ENCODE assay signal across 37 cellular contexts in genomic region chr9:5427005-5427404, GRCh38. TPM values are rescaled to one million over a fixed set of nuclear protein-coding genes. Genes with fewer than 3 reads are reported as not detected.
"Had no signal": no experiment of that assay in that cellular context is flagged by ENCODE, and none has a peak within 500 bp of the region (broad histone marks: within the 10 kb centered on the region; RNA-seq: fewer than 3 reads in every experiment).

No MANE protein-coding gene starts in this region.

- H3K9me3 Mint-ChIP-seq: activated B cell treated with CpG ODN at 0.5 μM for 24 hours; activated CD4-positive, alpha-beta memory T cell treated with anti-CD3 and anti-CD28 coated beads for 36 hours; activated CD4-positive, alpha-beta T cell treated with anti-CD3 and anti-CD28 coated beads, Interleukin-2, amount 10 ng/mL, durations not matched to agents 24 days and 14 days; activated CD8-positive, alpha-beta T cell treated with anti-CD3 and anti-CD28 coated beads for 36 hours; activated naive CD4-positive, alpha-beta T cell treated with anti-CD3 and anti-CD28 coated beads, Interleukin-2, amount 10 ng/mL, durations not matched to agents 7 days and 5 days; activated naive CD4-positive, alpha-beta T cell treated with anti-CD3 and anti-CD28 coated beads, Interleukin-2, amount 50 U/mL, for 24 hours; activated naive CD8-positive, alpha-beta T cell treated with anti-CD3 and anti-CD28 coated beads, Interleukin-2, amount 10 ng/mL, durations not matched to agents 7 days and 5 days; activated naive CD8-positive, alpha-beta T cell treated with anti-CD3 and anti-CD28 coated beads, Interleukin-2, amount 50 U/mL, for 24 hours; activated T-cell treated with anti-CD3 and anti-CD28 coated beads, Interleukin-2, amount 50 U/mL, for 4 hours; activated T-cell treated with anti-CD3 and anti-CD28 coated beads, Interleukin-2, amount 50 U/mL, for 72 hours; activated T-helper 1 cell treated with anti-CD3 and anti-CD28 coated beads, Interleukin-12 subunit alpha, Interleukin-12 subunit beta, Interleukin-2, Interleukin-4 antibody, amounts not matched to agents 30 ng/mL and 10 ng/mL and 1 ng/mL, durations not matched to agents 14 hours and 24 hours and 36 hours; activated T-helper 2 cell treated with anti-CD3 and anti-CD28 coated beads, Interferon-gamma antibody, Interleukin-2, Interleukin-4, amounts not matched to agents 10 μg/mL and 5 μg/mL and 100 μg/mL, durations not matched to agents 14 hours and 24 hours and 36 hours; central memory CD8-positive, alpha-beta T cell; T-cell; T-helper 2 cell treated with Interferon-gamma antibody and Interleukin-4, amounts not matched to agents 5 μg/mL and 100 μg/mL, for 36 hours had no signal

- FAIRE-seq: TTC549 had no signal

- H3K27me3 ChIP-seq: ascending aorta, cardiac muscle cell had no signal

- H3K27ac Mint-ChIP-seq: activated B cell treated with CpG ODN at 0.5 μM for 24 hours; activated CD4-positive, alpha-beta memory T cell treated with anti-CD3 and anti-CD28 coated beads for 36 hours; activated CD4-positive, alpha-beta T cell treated with anti-CD3 and anti-CD28 coated beads, Interleukin-2, amount 10 ng/mL, durations not matched to agents 24 days and 14 days; activated CD8-positive, alpha-beta T cell treated with anti-CD3 and anti-CD28 coated beads for 36 hours; activated naive CD4-positive, alpha-beta T cell treated with anti-CD3 and anti-CD28 coated beads, Interleukin-2, amount 10 ng/mL, durations not matched to agents 7 days and 5 days; activated naive CD8-positive, alpha-beta T cell; activated naive CD8-positive, alpha-beta T cell treated with anti-CD3 and anti-CD28 coated beads, Interleukin-2, amount 50 U/mL, for 24 hours; activated T-cell treated with anti-CD3 and anti-CD28 coated beads, Interleukin-2, amount 50 U/mL, for 72 hours; activated T-helper 1 cell treated with anti-CD3 and anti-CD28 coated beads, Interleukin-12 subunit alpha, Interleukin-12 subunit beta, Interleukin-2, Interleukin-4 antibody, amounts not matched to agents 30 ng/mL and 10 ng/mL and 1 ng/mL, durations not matched to agents 14 hours and 24 hours and 36 hours; activated T-helper 2 cell treated with anti-CD3 and anti-CD28 coated beads, Interferon-gamma antibody, Interleukin-2, Interleukin-4, amounts not matched to agents 10 μg/mL and 5 μg/mL and 100 μg/mL, durations not matched to agents 14 hours and 24 hours and 36 hours; brain; T-cell; T-helper 2 cell treated with Interferon-gamma antibody and Interleukin-4, amounts not matched to agents 5 μg/mL and 100 μg/mL, for 36 hours had no signal

- H3K27ac ChIP-seq: ascending aorta, cardiac muscle cell, VCaP had no signal

- H3K4me1 ChIP-seq: ascending aorta had no signal

- DNase-seq: activated B cell treated with CpG ODN at 0.5 μM for 24 hours; activated CD4-positive, alpha-beta memory T cell treated with anti-CD3 and anti-CD28 coated beads for 36 hours; activated CD4-positive, alpha-beta T cell treated with anti-CD3 and anti-CD28 coated beads for 4 hours; activated CD4-positive, alpha-beta T cell treated with anti-CD3 and anti-CD28 coated beads, Interleukin-2, amount 10 ng/mL, durations not matched to agents 24 days and 14 days; activated CD4-positive, alpha-beta T cell treated with anti-CD3 and anti-CD28 coated beads, Interleukin-2, amount 50 U/mL, for 1 hour; activated CD4-positive, alpha-beta T cell treated with anti-CD3 and anti-CD28 coated beads, Interleukin-2, amount 50 U/mL, for 4 hours; activated CD4-positive, CD25-positive, alpha-beta regulatory T cell treated with anti-CD3 and anti-CD28 coated beads, Interleukin-2, amount 50 U/mL, for 72 hours; activated CD8-positive, alpha-beta memory T cell treated with anti-CD3 and anti-CD28 coated beads, Interleukin-2, amount 50 U/mL, for 4 hours; activated CD8-positive, alpha-beta T cell treated with anti-CD3 and anti-CD28 coated beads for 36 hours; activated effector memory CD4-positive, alpha-beta T cell treated with Interleukin-2 at 50 U/mL for 16 hours; activated gamma-delta T cell; activated naive CD4-positive, alpha-beta T cell treated with anti-CD3 and anti-CD28 coated beads, Interleukin-2, amount 10 ng/mL, durations not matched to agents 7 days and 5 days; activated naive CD4-positive, alpha-beta T cell treated with Interleukin-2 at 50 U/mL for 16 hours; activated naive CD8-positive, alpha-beta T cell treated with anti-CD3 and anti-CD28 coated beads, Interleukin-2, amount 10 ng/mL, durations not matched to agents 7 days and 5 days; activated naive CD8-positive, alpha-beta T cell treated with anti-CD3 and anti-CD28 coated beads, Interleukin-2, amount 50 U/mL, for 24 hours; activated T-cell treated with anti-CD3 and anti-CD28 coated beads for 4 hours; activated T-cell treated with anti-CD3 and anti-CD28 coated beads, Interleukin-2, amount 50 U/mL, for 1 hour; activated T-cell treated with anti-CD3 and anti-CD28 coated beads, Interleukin-2, amount 50 U/mL, for 4 hours; activated T-cell treated with anti-CD3 and anti-CD28 coated beads, Interleukin-2, amount 50 U/mL, for 72 hours; amygdala; anterior cingulate cortex; caudate nucleus; cerebellar nuclear complex; T-cell; T-helper 2 cell; T-helper 9 cell had no signal

- H3K4me1 Mint-ChIP-seq: activated naive CD4-positive, alpha-beta T cell treated with anti-CD3 and anti-CD28 coated beads, Interleukin-2, amount 10 ng/mL, durations not matched to agents 7 days and 5 days; activated naive CD4-positive, alpha-beta T cell treated with anti-CD3 and anti-CD28 coated beads, Interleukin-2, amount 50 U/mL, for 24 hours; activated naive CD8-positive, alpha-beta T cell treated with anti-CD3 and anti-CD28 coated beads, Interleukin-2, amount 50 U/mL, for 24 hours; brain; central memory CD8-positive, alpha-beta T cell had no signal

- H3K27me3 Mint-ChIP-seq: activated B cell treated with CpG ODN at 0.5 μM for 24 hours; activated CD4-positive, alpha-beta memory T cell treated with anti-CD3 and anti-CD28 coated beads for 36 hours; activated CD4-positive, alpha-beta T cell treated with anti-CD3 and anti-CD28 coated beads, Interleukin-2, amount 10 ng/mL, durations not matched to agents 24 days and 14 days; activated CD8-positive, alpha-beta T cell treated with anti-CD3 and anti-CD28 coated beads for 36 hours; activated naive CD4-positive, alpha-beta T cell treated with anti-CD3 and anti-CD28 coated beads, Interleukin-2, amount 10 ng/mL, durations not matched to agents 7 days and 5 days; activated naive CD4-positive, alpha-beta T cell treated with anti-CD3 and anti-CD28 coated beads, Interleukin-2, amount 50 U/mL, for 24 hours; activated naive CD8-positive, alpha-beta T cell; activated naive CD8-positive, alpha-beta T cell treated with anti-CD3 and anti-CD28 coated beads, Interleukin-2, amount 10 ng/mL, durations not matched to agents 7 days and 5 days; activated naive CD8-positive, alpha-beta T cell treated with anti-CD3 and anti-CD28 coated beads, Interleukin-2, amount 50 U/mL, for 24 hours; brain; central memory CD8-positive, alpha-beta T cell; T-cell had no signal

- H3K9me3 ChIP-seq: ascending aorta had no signal

- H3K36me3 ChIP-seq: ascending aorta, cardiac muscle cell had no signal

- ATAC-seq: activated CD8-positive, alpha-beta T cell treated with anti-CD3 and anti-CD28 coated beads for 36 hours; activated naive CD8-positive, alpha-beta T cell treated with anti-CD3 and anti-CD28 coated beads, Interleukin-2, amount 50 U/mL, for 24 hours; activated T-cell treated with anti-CD3 and anti-CD28 coated beads, Interleukin-2, amount 50 U/mL, for 4 hours; activated T-cell treated with anti-CD3 and anti-CD28 coated beads, Interleukin-2, amount 50 U/mL, for 72 hours; T-cell had no signal

- H3K4me3 ChIP-seq: ascending aorta, cardiac muscle cell had no signal

- H3K4me3 Mint-ChIP-seq: activated B cell treated with CpG ODN at 0.5 μM for 24 hours; activated CD4-positive, alpha-beta memory T cell treated with anti-CD3 and anti-CD28 coated beads for 36 hours; activated CD4-positive, alpha-beta T cell treated with anti-CD3 and anti-CD28 coated beads, Interleukin-2, amount 10 ng/mL, durations not matched to agents 24 days and 14 days; activated CD8-positive, alpha-beta T cell treated with anti-CD3 and anti-CD28 coated beads for 36 hours; activated naive CD4-positive, alpha-beta T cell treated with anti-CD3 and anti-CD28 coated beads, Interleukin-2, amount 10 ng/mL, durations not matched to agents 7 days and 5 days; activated naive CD4-positive, alpha-beta T cell treated with anti-CD3 and anti-CD28 coated beads, Interleukin-2, amount 50 U/mL, for 24 hours; activated naive CD8-positive, alpha-beta T cell; activated naive CD8-positive, alpha-beta T cell treated with anti-CD3 and anti-CD28 coated beads, Interleukin-2, amount 10 ng/mL, durations not matched to agents 7 days and 5 days; activated naive CD8-positive, alpha-beta T cell treated with anti-CD3 and anti-CD28 coated beads, Interleukin-2, amount 50 U/mL, for 24 hours; activated T-cell treated with anti-CD3 and anti-CD28 coated beads, Interleukin-2, amount 50 U/mL, for 4 hours; activated T-cell treated with anti-CD3 and anti-CD28 coated beads, Interleukin-2, amount 50 U/mL, for 72 hours; activated T-helper 1 cell treated with anti-CD3 and anti-CD28 coated beads, Interleukin-12 subunit alpha, Interleukin-12 subunit beta, Interleukin-2, Interleukin-4 antibody, amounts not matched to agents 30 ng/mL and 10 ng/mL and 1 ng/mL, durations not matched to agents 14 hours and 24 hours and 36 hours; brain; central memory CD8-positive, alpha-beta T cell; T-cell; T-helper 2 cell treated with Interferon-gamma antibody and Interleukin-4, amounts not matched to agents 5 μg/mL and 100 μg/mL, for 36 hours had no signal

RNA-seq across cellular contexts. Expression of gene PLGRKT, which starts 10.7 kb away (rescaled TPM):
- total RNA-seq: ascending aorta had no signal

RNA-seq across cellular contexts. Expression of gene CD274, which starts 23.3 kb away (rescaled TPM):
- total RNA-seq: cardiac muscle cell had no signal
- polyA plus RNA-seq: cardiac muscle cell had no signal
